Comparison of ENCODE assay signal across 8 cellular contexts in the genomic region with DNA sequence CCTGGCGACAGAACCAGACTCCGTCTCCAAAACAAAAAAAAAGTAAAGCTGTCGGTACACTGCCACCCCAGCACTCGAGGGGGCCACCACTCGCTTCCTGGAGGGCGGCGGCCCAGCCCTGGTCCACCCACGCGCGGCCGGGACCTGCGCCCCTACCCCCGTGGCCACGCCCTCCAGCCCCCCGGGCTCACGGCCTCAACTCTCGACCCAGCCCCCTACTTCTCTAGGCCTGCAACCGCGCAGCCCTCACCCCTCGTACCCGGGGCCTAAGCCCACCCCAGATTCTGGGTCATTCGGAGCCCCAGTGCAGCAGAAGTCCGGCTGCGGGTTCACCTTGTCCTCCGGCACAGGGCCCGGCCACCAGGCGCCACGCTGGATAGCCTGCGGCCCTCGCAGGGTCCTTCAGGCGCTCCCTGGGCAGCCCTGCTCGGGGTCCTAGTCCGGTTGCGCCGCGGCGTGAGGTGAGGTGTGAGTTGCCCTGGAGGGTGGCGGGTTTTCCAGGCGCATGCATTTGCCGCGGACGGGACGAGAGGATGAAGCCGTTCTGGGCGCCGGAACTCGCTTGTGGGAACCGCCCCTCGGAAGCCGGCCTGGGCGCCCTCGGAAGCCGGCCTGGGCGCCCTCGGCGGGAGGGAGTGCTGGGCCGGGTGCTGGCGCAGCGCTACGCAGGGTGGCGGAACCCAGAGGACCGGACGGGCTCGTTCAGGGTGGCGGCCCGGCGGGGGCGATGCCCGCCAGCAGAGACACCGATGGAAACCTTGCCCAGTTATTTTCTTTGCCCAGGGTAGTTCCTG. TPM values are rescaled to one million over a fixed set of nuclear protein-coding genes. Genes with fewer than 3 reads are reported as not detected.
A peak's percentile ranks its signal among the peaks of the same experiment; 100 is the strongest.
DNase-seq lines count a peak whose midpoint lies in the region; ATAC-seq and TF ChIP-seq lines count a peak whose summit lies in the region.

A gene (minus strand): TSS at position 348 of the 794 bp plus-strand sequence.

- peak within 1 kb of the TSS; percentile 73 for H3K9ac ChIP-seq in OCI-LY3 (ENCODE audit: low read length)

- H3K4me3 ChIP-seq in OCI-LY3 (ENCODE audit: low read length): peak within 1 kb of the TSS; percentile 93

- H3K9me3 ChIP-seq in OCI-LY3 (ENCODE audit: insufficient read depth, low read length): no peaks in the 10 kb centered on the region

- H3K27me3 Mint-ChIP-seq in endothelial cell (ENCODE audit: unreplicated experiment): peaks cover 6% of the 10 kb centered on the region

- H3K27ac ChIP-seq in OCI-LY3 (ENCODE audit: low read length): peak within 1 kb of the TSS; percentile 52

- H3K4me3 Mint-ChIP-seq in endothelial cell (ENCODE audit: unreplicated experiment): peak within 1 kb of the TSS; percentile 98

- peaks cover 24% of the 10 kb centered on the region for H3K4me1 ChIP-seq in OCI-LY3 (ENCODE audit: low read length)

- peak within 1 kb of the TSS; percentile 90 for H2AFZ ChIP-seq in OCI-LY3 (ENCODE audit: low read depth, low read length)

- peaks cover 19% of the 10 kb centered on the region for H3K4me1 Mint-ChIP-seq in endothelial cell (ENCODE audit: unreplicated experiment)

- H3K36me3 ChIP-seq in OCI-LY3 (replicated peaks; ENCODE audit: low read depth, low read length): peaks cover 19% of the 10 kb centered on the region

- TF ChIP-seq CTCF in OCI-LY3 (IDR thresholded peaks at IDR 0.05; ENCODE audit: low read depth, low read length): no peak
- no peak for TF ChIP-seq CTCF in endothelial cell (IDR thresholded peaks at IDR 0.05; ENCODE audit: unreplicated experiment)

- ATAC-seq in GM21447 (IDR thresholded peaks at IDR 0.05; ENCODE audit: unreplicated experiment): peak; percentile 74

- peaks cover 9% of the 10 kb centered on the region; the same call in 1 of the 2 replicates for H3K79me2 ChIP-seq in OCI-LY3 (ENCODE audit: low read length)

- no peaks in the 10 kb centered on the region for H3K9me3 Mint-ChIP-seq in endothelial cell (ENCODE audit: unreplicated experiment)

- H3K36me3 Mint-ChIP-seq in endothelial cell (ENCODE audit: low read depth, unreplicated experiment): peaks cover 22% of the 10 kb centered on the region

- peak within 1 kb of the TSS; percentile 80 for H3K27ac Mint-ChIP-seq in endothelial cell (ENCODE audit: unreplicated experiment)

- DNase-seq in COLO829 (ENCODE audit: low spot score) (peak; percentile 78), HuH-7.5 (ENCODE audit: low spot score) (peak; percentile 86), endothelial cell (ENCODE audit: low spot score) (peak; percentile 93), midbrain (lab: John Stamatoyannopoulos, UW) (peak; percentile 88)
- peak; percentile 98 for DNase-seq in activated CD8-positive, alpha-beta memory T cell treated with anti-CD3 and anti-CD28 coated beads, Interleukin-2, amount 50 U/mL, for 48 hours
- peak; percentile 88 to 91 for DNase-seq in stimulated activated CD8-positive, alpha-beta memory T cell treated with anti-CD3 and anti-CD28 coated beads, Interleukin-15, amount 100 ng/mL, for 48 hours (ENCODE audit: low read depth in 2 of 2)

- H3K4me2 ChIP-seq in OCI-LY3 (ENCODE audit: low read length): peak within 1 kb of the TSS; percentile 70

- H3K27me3 ChIP-seq in OCI-LY3 (ENCODE audit: low read depth, low read length): 0 out of 2 replicates have a peak, but pooled peaks cover under 1% of the 10 kb centered on the region

- H4K20me1 ChIP-seq in OCI-LY3 (ENCODE audit: insufficient read depth, low read length): no peaks in the 10 kb centered on the region

RNA-seq across cellular contexts. Expression of the gene that starts here (rescaled TPM):
- 31.0 TPM for total RNA-seq in endothelial cell (ENCODE audit: unreplicated experiment)

Comparison
In these comparisons a context has a peak if more than half of its experiments do, and no peak if none do; other contexts are left out.
1. Peak in every context shown above with its lines: DNase-seq, ATAC-seq, H3K4me3 ChIP-seq and H3K27ac ChIP-seq.